In genomic region chr1:11272842-11273594, GRCh38 we compare ENCODE assay signal across 1 cellular context.
TF ChIP-seq lines count a peak whose summit lies in the region.

A gene with protein sequence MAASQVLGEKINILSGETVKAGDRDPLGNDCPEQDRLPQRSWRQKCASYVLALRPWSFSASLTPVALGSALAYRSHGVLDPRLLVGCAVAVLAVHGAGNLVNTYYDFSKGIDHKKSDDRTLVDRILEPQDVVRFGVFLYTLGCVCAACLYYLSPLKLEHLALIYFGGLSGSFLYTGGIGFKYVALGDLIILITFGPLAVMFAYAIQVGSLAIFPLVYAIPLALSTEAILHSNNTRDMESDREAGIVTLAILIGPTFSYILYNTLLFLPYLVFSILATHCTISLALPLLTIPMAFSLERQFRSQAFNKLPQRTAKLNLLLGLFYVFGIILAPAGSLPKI (plus strand): TSS chr1:11273198. CDS start chr1:11273532, 334 bp downstream.

TF ChIP-seq in K562, 482 proteins besides CTCF, POLR2A, EP300 and RAD21 (continued from another document):
- 0 out of 2 replicates have a peak, but pooled peaks have one; percentile 43 for TF ChIP-seq NR1H2 (CRISPR knock-in tag; IDR thresholded peaks at IDR 0.05)
- no peak for TF ChIP-seq SRSF7 (optimal IDR thresholded peaks at IDR 0.05; ENCODE audit: low read depth, low read length)
- TF ChIP-seq NR4A1 (CRISPR knock-in tag; IDR thresholded peaks at IDR 0.05): 0 out of 2 replicates have a peak, but pooled peaks have one; percentile 42
- 0 out of 2 replicates have a peak, but pooled peaks have one; percentile 49 for TF ChIP-seq NR4A1 (tag; IDR thresholded peaks at IDR 0.05)
- peak; percentile 25; the same call in 1 of the 2 replicates for TF ChIP-seq LEF1 (IDR thresholded peaks at IDR 0.05)
- TF ChIP-seq ZNF431 (CRISPR knock-in tag; IDR thresholded peaks at IDR 0.05): peak; percentile 29; the same call in 1 of the 2 replicates
- TF ChIP-seq MECOM (CRISPR knock-in tag; IDR thresholded peaks at IDR 0.05): no peak
- no peak for TF ChIP-seq SETDB1 (IDR thresholded peaks at IDR 0.05; ENCODE audit: low read length)
- no peak for TF ChIP-seq ZNF217 (CRISPR knock-in tag; IDR thresholded peaks at IDR 0.05)
- peak; percentile 9; the same call in 1 of the 2 replicates for TF ChIP-seq NFE2 (IDR thresholded peaks at IDR 0.05; ENCODE audit: low read depth)
